20 cellular contexts compared by ENCODE assay signal in genomic region chr9:79329861-79330260, GRCh38.
"Had no signal": no experiment of that assay in that cellular context is flagged by ENCODE, and none has a peak within 500 bp of the region (broad histone marks: within the 10 kb centered on the region; RNA-seq: fewer than 3 reads in every experiment).

No MANE protein-coding gene starts in this region.

- DNase-seq: KBM-7, MV-4-11, NCI-H1048, NCI-H1105, NCI-H1417, NCI-H146, NCI-H1694 treated with DMSO at 0.1 percent for 48 hours, NCI-H1930, NCI-H2081, NCI-H2107, NCI-H2227 treated with DMSO at 0.1 percent for 48 hours, NCI-H446, NCI-H510A, NCI-H524 treated with DMSO at 0.1 percent for 48 hours, NCI-H69, NCI-H774, PC-3, SHP77 had no signal

- H3K27ac ChIP-seq: RWPE1 had no signal

- ATAC-seq: Panc1, PC-3 had no signal
